Comparison of ENCODE assay signal across 19 cellular contexts in genomic region chr3:197532388-197532787, GRCh38. TPM values are rescaled to one million over a fixed set of nuclear protein-coding genes. Genes with fewer than 3 reads are reported as not detected.
DNase-seq lines count a peak whose midpoint lies in the region; ATAC-seq and TF ChIP-seq lines count a peak whose summit lies in the region.
"Had no signal": no experiment of that assay in that cellular context is flagged by ENCODE, and none has a peak within 500 bp of the region (broad histone marks: within the 10 kb centered on the region; RNA-seq: fewer than 3 reads in every experiment).

No MANE protein-coding gene starts in this region.

- peaks cover 5% of the 10 kb centered on the region for H3K4me1 ChIP-seq in osteoblast (ENCODE audit: insufficient read depth, low read length)
- H3K4me1 ChIP-seq: HAP-1 had no signal

- H3K9me3 ChIP-seq in osteoblast (ENCODE audit: low read depth, low read length), result no peaks in the 10 kb centered on the region
- H3K9me3 ChIP-seq: HAP-1 had no signal

- no peaks in the 10 kb centered on the region for H3K79me2 ChIP-seq in osteoblast (ENCODE audit: insufficient read depth, low read length)

- ATAC-seq in esophagus mucosa (peak; percentile 63), left lobe of liver (peak; percentile 25), HG02763 (IDR thresholded peaks at IDR 0.05; ENCODE audit: unreplicated experiment) (no peak), left colon (no peak)

- H3K4me2 ChIP-seq in osteoblast (ENCODE audit: insufficient read depth, low read length), result no peak overlapping the region

- intact Hi-C loops in left colon (cut with DNase I, micrococcal nuclease), result no loop called here

- H2AFZ ChIP-seq in osteoblast (ENCODE audit: low read length), result no peak overlapping the region

- H4K20me1 ChIP-seq in osteoblast (ENCODE audit: insufficient read depth, low read length), result no peaks in the 10 kb centered on the region

- H3K4me3 ChIP-seq in osteoblast (ENCODE audit: insufficient read depth, low read length), result no peak overlapping the region
- H3K4me3 ChIP-seq: HAP-1 had no signal

- no peak for TF ChIP-seq CTCF in osteoblast (IDR thresholded peaks at IDR 0.05; ENCODE audit: extremely low read depth, low read depth, low read length)

- H3K36me3 ChIP-seq in osteoblast (ENCODE audit: insufficient read depth, low read length), result no peaks in the 10 kb centered on the region

- H3K27ac ChIP-seq in osteoblast (ENCODE audit: low read depth, low read length), result no peak overlapping the region

- no peaks in the 10 kb centered on the region for H3K27me3 ChIP-seq in osteoblast (ENCODE audit: insufficient read depth, low read length)

- DNase-seq in left lobe of liver (ENCODE audit: low spot score) (no peak), osteoblast (ENCODE audit: insufficient read length, low spot score, missing footprints) (peak; percentile 36), cerebellar cortex (ENCODE audit: low spot score) (no peak), left colon (no peak)
- no peak for DNase-seq in central memory CD4-positive, alpha-beta T cell
- DNase-seq: C1 segment of cervical spinal cord; Calu3; CD4-positive, alpha-beta memory T cell; COR-L47; DMS53; DMS79 treated with DMSO at 0.1 percent for 48 hours; GF-D8; GOT3; HFFc6 had no signal

RNA-seq across cellular contexts. Expression of gene BDH1, which starts 23.4 kb away (rescaled TPM):
- total RNA-seq in esophagus mucosa, result 67.9 TPM
- total RNA-seq in left lobe of liver, result 279 TPM
- 5.6 and 5.8 TPM in 2 replicates for total RNA-seq in osteoblast
- total RNA-seq in left colon, result 100 to 1,000 TPM; 161 to 208 TPM
- total RNA-seq: A172, G401 had no signal

Comparison
In these comparisons a context has a peak if more than half of its experiments do, and no peak if none do; other contexts are left out.
1. ATAC-seq: peak in esophagus mucosa (single experiment) and left lobe of liver (single experiment); none in HG02763 (single experiment) and left colon (single experiment).
2. RNA of gene BDH1, which starts 23.4 kb away (total RNA-seq): 279 TPM in left lobe of liver (single experiment), 161 to 208 TPM in left colon and 67.9 TPM in esophagus mucosa (single experiment); 5.6 to 5.8 TPM in osteoblast; every median in the first group is over 10 times any median in the second.